ENCODE assay signal across 11 cellular contexts in the genomic region with DNA sequence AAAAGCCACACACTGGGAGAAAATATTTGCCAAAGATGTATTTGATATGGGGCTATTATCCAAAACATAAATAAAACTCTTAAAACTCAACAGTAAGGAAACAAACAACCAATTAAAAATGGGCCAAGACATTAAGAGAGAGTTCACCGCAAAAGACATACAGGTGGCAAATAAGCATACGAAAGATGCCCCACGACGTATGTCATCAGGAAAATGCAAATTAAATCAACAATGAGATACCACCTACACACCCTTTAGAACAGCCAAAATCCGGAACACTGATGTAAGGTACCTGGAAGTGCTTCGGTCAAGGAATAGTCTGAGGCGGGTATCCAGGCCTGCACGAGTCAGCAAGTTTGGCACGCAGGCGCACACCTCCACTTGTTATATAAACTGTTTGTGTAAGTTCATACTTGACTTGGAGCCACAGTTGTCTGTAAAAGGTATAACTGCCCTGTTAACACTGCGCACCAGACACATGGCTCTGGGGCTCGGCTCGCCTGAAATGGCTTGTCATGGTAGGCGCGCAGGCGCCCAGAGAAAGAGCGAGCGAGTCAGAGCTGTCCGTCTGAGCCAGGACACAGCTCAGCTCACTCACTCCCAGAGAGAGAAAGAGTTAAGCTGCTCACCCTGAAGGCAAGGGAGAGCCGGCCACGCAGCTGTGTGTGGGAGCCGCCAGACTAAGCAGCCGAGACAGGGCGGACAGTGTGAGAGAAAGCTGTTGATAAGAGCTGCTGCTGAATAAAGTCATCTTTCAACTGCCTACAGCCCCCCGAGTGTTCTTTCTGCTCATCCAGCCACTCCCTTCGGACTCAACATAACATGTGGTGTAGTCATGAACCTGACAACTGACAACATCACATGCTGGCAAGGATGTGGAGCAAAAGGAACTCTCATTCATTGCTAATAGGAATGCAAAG.
A peak's percentile ranks its signal among the peaks of the same experiment; 100 is the strongest.
DNase-seq lines count a peak whose midpoint lies in the region; ATAC-seq, FAIRE-seq and TF ChIP-seq lines count a peak whose summit lies in the region.
"Had no signal": no experiment of that assay in that cellular context is flagged by ENCODE, and none has a peak within 500 bp of the region (broad histone marks: within the 10 kb centered on the region; RNA-seq: fewer than 3 reads in every experiment).

No MANE protein-coding gene starts in this region.

- H3K9me3 Mint-ChIP-seq in nephron: peaks cover 5% of the 10 kb centered on the region
- no peaks in the 10 kb centered on the region for H3K9me3 Mint-ChIP-seq in activated CD4-positive, alpha-beta T cell treated with anti-CD3 and anti-CD28 coated beads, Interleukin-2, amount 10 ng/mL, durations not matched to agents 24 days and 14 days
- H3K9me3 Mint-ChIP-seq: effector memory CD8-positive, alpha-beta T cell had no signal

- no peaks in the 10 kb centered on the region for H4K20me1 ChIP-seq in HepG2 (ENCODE audit: insufficient read depth, low read length)

- H3K79me2 ChIP-seq in HepG2 (ENCODE audit: insufficient read depth, low read length): no peaks in the 10 kb centered on the region

- peak; percentile 50 for FAIRE-seq in HepG2 (lab: Jason Lieb, UNC)

- no TSS peak for BruUV-seq in HepG2 (replicated peaks; lab: Mats Ljungman, UMichigan)

- H3K9me3 ChIP-seq in HepG2 (ENCODE audit: low read length) (no peaks in the 10 kb centered on the region), right lobe of liver (no peaks in the 10 kb centered on the region), esophagus squamous epithelium (no peaks in the 10 kb centered on the region), aorta (ENCODE audit: control insufficient read depth, low read length) (no peaks in the 10 kb centered on the region)

- H3K4me1 ChIP-seq in HepG2 (ENCODE audit: insufficient read depth, low read length) (peaks cover 24% of the 10 kb centered on the region), right lobe of liver (peaks cover 0 to under 1% (median 0%) of the 10 kb centered on the region in 4 donors), esophagus squamous epithelium (peaks cover 0 to 19% (median 0%) of the 10 kb centered on the region in 3 donors), aorta (ENCODE audit: control insufficient read depth in 1 of 2, insufficient read depth in 2 of 2, low read length in 2 of 2) (peaks cover 0 to 3% of the 10 kb centered on the region in 2 donors)

- H2AFZ ChIP-seq in HepG2 (ENCODE audit: low read length): no peak overlapping the region

- peak; percentile 39; the same call in 2 of the 3 replicates for ATAC-seq in HepG2
- ATAC-seq in right lobe of liver: no peak
- ATAC-seq in aorta (ENCODE audit: low FRiP score): peak; percentile 78
- no peak for ATAC-seq in GM18867 (IDR thresholded peaks at IDR 0.05; ENCODE audit: unreplicated experiment)
- ATAC-seq: effector memory CD8-positive, alpha-beta T cell had no signal

- no peak overlapping the region for H3K4me2 ChIP-seq in HepG2 (ENCODE audit: low read depth, low read length)

- POLR2A ChIA-PET in HepG2 (lab: Yijun Ruan, JAX): interaction anchor here (1.8 kb wide), 1 partner anchor 18 kb away, joined by 3 read pairs; no protein-coding TSS in a partner anchor

- TF ChIP-seq POLR2A in HepG2 (IDR thresholded peaks at IDR 0.05; ENCODE audit: insufficient read depth in 1 of 2, low read depth in 2 of 2, low read length in 2 of 2) (no peak), right lobe of liver (IDR thresholded peaks at IDR 0.05) (no peak), esophagus squamous epithelium (IDR thresholded peaks at IDR 0.05) (peak in 1 of 4 donors; percentile 20)

- H3K27ac Mint-ChIP-seq in nephron: peak overlapping the region; percentile 93 to 97 (median 95)
- H3K27ac Mint-ChIP-seq in activated CD4-positive, alpha-beta T cell treated with anti-CD3 and anti-CD28 coated beads, Interleukin-2, amount 10 ng/mL, durations not matched to agents 24 days and 14 days: no peak overlapping the region
- H3K27ac Mint-ChIP-seq: effector memory CD8-positive, alpha-beta T cell had no signal

- no peak overlapping the region for H3K4me3 ChIP-seq in HepG2 (replicated peaks in 1 of 3; ENCODE audit: insufficient read depth in 1 of 3, low read depth in 2 of 3, low read length in 3 of 3)
- no peak overlapping the region for H3K4me3 ChIP-seq in right lobe of liver
- H3K4me3 ChIP-seq in esophagus squamous epithelium: peak overlapping the region in 3 of 4 donors; percentile 32 to 53 (median 40)
- peak overlapping the region in 1 of 2 donors; percentile 6 for H3K4me3 ChIP-seq in aorta (ENCODE audit: low read length in 2 of 2)

- H3K27me3 Mint-ChIP-seq in nephron (ENCODE audit: low read depth): peaks cover 6% of the 10 kb centered on the region
- peaks cover 22% of the 10 kb centered on the region for H3K27me3 Mint-ChIP-seq in activated CD4-positive, alpha-beta T cell treated with anti-CD3 and anti-CD28 coated beads, Interleukin-2, amount 10 ng/mL, durations not matched to agents 24 days and 14 days

- peaks cover 44% of the 10 kb centered on the region for H3K4me1 Mint-ChIP-seq in nephron
- no peaks in the 10 kb centered on the region for H3K4me1 Mint-ChIP-seq in activated CD4-positive, alpha-beta T cell treated with anti-CD3 and anti-CD28 coated beads, Interleukin-2, amount 10 ng/mL, durations not matched to agents 24 days and 14 days

- H3K27ac ChIP-seq in HepG2 (ENCODE audit: extremely low read length, insufficient read depth, low read length) (no peak overlapping the region), right lobe of liver (no peak overlapping the region), esophagus squamous epithelium (peak overlapping the region; percentile 85 to 92 (median 89)), aorta (ENCODE audit: low read depth in 1 of 2, low read length in 2 of 2) (peak overlapping the region in 1 of 2 donors; percentile 53)

- no peak for TF ChIP-seq RAD21 in HepG2 (CRISPR knock-in tag; IDR thresholded peaks at IDR 0.05)

- H3K27me3 ChIP-seq in HepG2 (ENCODE audit: control insufficient read depth in 1 of 2, insufficient read depth in 2 of 2, low read length in 2 of 2) (peaks cover 0 to 10% of the 10 kb centered on the region in 2 experiments; a peak in 3 of 5 replicates), right lobe of liver (no peaks in the 10 kb centered on the region), esophagus squamous epithelium (no peaks in the 10 kb centered on the region), aorta (ENCODE audit: control insufficient read depth in 1 of 2, insufficient read depth in 2 of 2, low read length in 1 of 2) (no peaks in the 10 kb centered on the region)

- in situ Hi-C loops in HepG2 (cut with HindIII; ENCODE audit: extremely low pct_ligation_motif_present, low pct_unique_long_range_greater_than_20kb): no loop called here

- no peak for TF ChIP-seq CTCF in HepG2 (CRISPR knock-in tag; IDR thresholded peaks at IDR 0.05)
- TF ChIP-seq CTCF in right lobe of liver (IDR thresholded peaks at IDR 0.05): no peak
- TF ChIP-seq CTCF in esophagus squamous epithelium (IDR thresholded peaks at IDR 0.05): no peak
- TF ChIP-seq CTCF in nephron (IDR thresholded peaks at IDR 0.05; ENCODE audit: unreplicated experiment in 3 of 3): no peak

- H3K36me3 Mint-ChIP-seq in nephron (ENCODE audit: low read depth): no peaks in the 10 kb centered on the region
- no peaks in the 10 kb centered on the region for H3K36me3 Mint-ChIP-seq in activated CD4-positive, alpha-beta T cell treated with anti-CD3 and anti-CD28 coated beads, Interleukin-2, amount 10 ng/mL, durations not matched to agents 24 days and 14 days (ENCODE audit: low read depth)

- WGBS in HepG2 (ENCODE audit: low lambda C conversion rate): 74% methylated on average over 26 of the region's 26 CpGs
- 75% methylated on average over 9 of the region's 26 CpGs for WGBS in right lobe of liver (ENCODE audit: insufficient coverage, low coverage, low lambda C conversion rate, missing lambda C conversion rate)
- WGBS in esophagus squamous epithelium, 2 donors: 35 to 40% methylated on average over 25 to 26 of the region's 26 CpGs
- 31 to 45% methylated on average over 26 of the region's 26 CpGs for WGBS in aorta, 2 donors

- intact Hi-C loops in HepG2 (cut with micrococcal nuclease; ENCODE audit: unreplicated experiment) (no loop called here), right lobe of liver (cut with DNase I) (no loop called here), esophagus squamous epithelium (cut with DNase I) (no loop called here), aorta (cut with DNase I) (no loop called here)
- intact Hi-C loops in activated CD4-positive, alpha-beta T cell treated with anti-CD3 and anti-CD28 coated beads, Interleukin-2, amount 10 ng/mL, durations not matched to agents 24 days and 14 days (cut with micrococcal nuclease): no loop called here

- CTCF ChIA-PET in HepG2 (lab: Yijun Ruan, JAX; ENCODE audit: low intra/inter-chr PET ratio, low total read pairs): no interaction called here

- no peak overlapping the region for H3K9ac ChIP-seq in HepG2 (ENCODE audit: insufficient read depth, low read depth, low read length)

- DNase-seq in HepG2 (ENCODE audit: low spot score): no peak
- DNase-seq in right lobe of liver: no peak
- no peak for DNase-seq in esophagus squamous epithelium (lab: John Stamatoyannopoulos, UW)
- DNase-seq in aorta: peak; percentile 68 to 83
- no peak for DNase-seq in effector CD4-positive, alpha-beta T cell
- DNase-seq in activated CD4-positive, alpha-beta T cell treated with anti-CD3 and anti-CD28 coated beads, Interleukin-2, amount 10 ng/mL, durations not matched to agents 24 days and 14 days: no peak
- DNase-seq: activated CD8-positive, alpha-beta memory T cell treated with anti-CD3 and anti-CD28 coated beads for 24 hours; effector memory CD8-positive, alpha-beta T cell; NCI-H446 had no signal

- TF ChIP-seq EP300 in HepG2 (IDR thresholded peaks at IDR 0.05; ENCODE audit: low read depth in 2 of 2, low read length in 2 of 2): no peak
- TF ChIP-seq EP300 in HepG2 (CRISPR knock-in tag; IDR thresholded peaks at IDR 0.05; ENCODE audit: borderline replicate concordance): no peak

- H3K36me3 ChIP-seq in HepG2 (replicated peaks in 1 of 2; ENCODE audit: control insufficient read depth in 1 of 2, insufficient read depth in 2 of 2, low read length in 2 of 2): no peaks in the 10 kb centered on the region
- no peaks in the 10 kb centered on the region for H3K36me3 ChIP-seq in right lobe of liver
- no peaks in the 10 kb centered on the region for H3K36me3 ChIP-seq in esophagus squamous epithelium
- H3K36me3 ChIP-seq in aorta (ENCODE audit: control insufficient read depth in 1 of 2, insufficient read depth in 2 of 2, low read length in 1 of 2): no peaks in the 10 kb centered on the region

- peak overlapping the region; percentile 64 to 82 (median 68) for H3K4me3 Mint-ChIP-seq in nephron
- H3K4me3 Mint-ChIP-seq in activated CD4-positive, alpha-beta T cell treated with anti-CD3 and anti-CD28 coated beads, Interleukin-2, amount 10 ng/mL, durations not matched to agents 24 days and 14 days: no peak overlapping the region
- H3K4me3 Mint-ChIP-seq: effector memory CD8-positive, alpha-beta T cell had no signal

TF ChIP-seq in HepG2, 621 proteins besides CTCF, POLR2A, EP300 and RAD21 (continues in another document):
- TF ChIP-seq NFE2L2 (IDR thresholded peaks at IDR 0.05; ENCODE audit: low read length) (peak; percentile 89), NR1H2 (CRISPR knock-in tag; IDR thresholded peaks at IDR 0.05; ENCODE audit: borderline replicate concordance, low read depth) (0 out of 2 replicates have a peak, but pooled peaks have one; percentile 31), HOXA5 (CRISPR knock-in tag; IDR thresholded peaks at IDR 0.05) (no peak), MAFK (conservative IDR thresholded peaks at IDR 0.05 in 1 of 2, IDR thresholded peaks at IDR 0.05 in 1 of 2; ENCODE audit: low read length in 2 of 2) (peak; percentile 79 to 82)

Comparison
In these comparisons a context has a peak if more than half of its experiments do, and no peak if none do; other contexts are left out.
1. ATAC-seq: peak in HepG2 (single experiment) and aorta (single experiment); none in right lobe of liver (0 of 4) and GM18867 (single experiment).
2. DNase-seq: peak in aorta (2 of 2); none in HepG2 (single experiment), right lobe of liver (0 of 3), esophagus squamous epithelium (single experiment), effector CD4-positive, alpha-beta T cell (single experiment) and activated CD4-positive, alpha-beta T cell treated with anti-CD3 and anti-CD28 coated beads, Interleukin-2, amount 10 ng/mL, durations not matched to agents 24 days and 14 days (single experiment).
3. H3K27ac ChIP-seq: peak in esophagus squamous epithelium (4 of 4); none in HepG2 (single experiment) and right lobe of liver (0 of 3).
4. H3K4me3 ChIP-seq: peak in esophagus squamous epithelium (3 of 4); none in HepG2 (0 of 3) and right lobe of liver (0 of 3).